ENCODE assay signal across 18 cellular contexts in the genomic region with DNA sequence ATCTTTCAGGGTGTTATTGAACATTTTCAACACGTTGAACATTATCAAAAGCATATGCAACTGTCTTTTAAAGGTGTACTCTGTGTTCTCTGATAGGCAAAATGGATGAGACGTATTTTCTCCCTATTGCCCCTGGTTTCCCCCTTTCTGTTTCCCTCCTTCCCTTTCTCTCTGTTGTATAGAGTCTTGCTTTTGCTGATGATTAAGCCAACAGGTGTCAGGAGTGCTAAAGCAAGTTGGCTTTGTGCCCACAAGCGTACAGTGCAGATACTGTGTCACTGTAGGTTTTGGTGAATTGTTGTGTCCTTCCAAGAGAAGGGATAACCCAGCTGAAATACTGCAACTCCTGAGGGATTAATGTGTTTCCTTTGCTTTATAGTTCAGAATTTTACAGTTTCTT.
A peak's percentile ranks its signal among the peaks of the same experiment; 100 is the strongest.
DNase-seq lines count a peak whose midpoint lies in the region; ATAC-seq, FAIRE-seq and TF ChIP-seq lines count a peak whose summit lies in the region.
"Had no signal": no experiment of that assay in that cellular context is flagged by ENCODE, and none has a peak within 500 bp of the region (broad histone marks: within the 10 kb centered on the region; RNA-seq: fewer than 3 reads in every experiment).

No MANE protein-coding gene starts in this region.

- H3K27me3 ChIP-seq in bronchial epithelial cell (ENCODE audit: control insufficient read depth, insufficient read depth, low read length): no peaks in the 10 kb centered on the region
- no peaks in the 10 kb centered on the region for H3K27me3 ChIP-seq in osteoblast (ENCODE audit: insufficient read depth, low read length)
- H3K27me3 ChIP-seq: BLaER1, esophagus squamous epithelium, hepatocyte, right lobe of liver, vagina had no signal

- H3K27ac Mint-ChIP-seq in nephron: peak overlapping the region; percentile 41 to 51 (median 48)
- H3K27ac Mint-ChIP-seq: activated naive CD8-positive, alpha-beta T cell had no signal

- H3K9me3 ChIP-seq in HEK293 (ENCODE audit: control insufficient read depth, insufficient read depth, low read depth, low read length): no peaks in the 10 kb centered on the region
- no peaks in the 10 kb centered on the region for H3K9me3 ChIP-seq in osteoblast (ENCODE audit: low read depth, low read length)
- H3K9me3 ChIP-seq: esophagus squamous epithelium, left ventricle myocardium inferior, right lobe of liver, vagina had no signal

- H3K79me2 ChIP-seq in osteoblast (ENCODE audit: insufficient read depth, low read length): peaks cover 4% of the 10 kb centered on the region

- H4K20me1 ChIP-seq in osteoblast (ENCODE audit: insufficient read depth, low read length): peaks cover 4% of the 10 kb centered on the region
- H4K20me1 ChIP-seq: BLaER1 had no signal

- ATAC-seq in GM21717 (IDR thresholded peaks at IDR 0.05; ENCODE audit: unreplicated experiment): no peak
- ATAC-seq: natural killer cell treated with Interleukin-12 subunit alpha and Interleukin-12 subunit beta and Interleukin-15 and Interleukin-18, amount 100 ng/mL, for 72 hours had no signal

- H3K27ac ChIP-seq in HEK293 (ENCODE audit: extremely low read depth, low read depth, low read length) (no peak overlapping the region), osteoblast (ENCODE audit: low read depth, low read length) (no peak overlapping the region)
- H3K27ac ChIP-seq: BLaER1, esophagus squamous epithelium, hepatocyte, left ventricle myocardium inferior, right lobe of liver, vagina, VCaP had no signal

- no peak overlapping the region for H3K4me3 Mint-ChIP-seq in nephron
- H3K4me3 Mint-ChIP-seq: activated naive CD8-positive, alpha-beta T cell; central memory CD8-positive, alpha-beta T cell; natural killer cell treated with Interleukin-12 subunit alpha and Interleukin-12 subunit beta and Interleukin-15 and Interleukin-18, amount 100 ng/mL, for 72 hours had no signal

- H3K4me2 ChIP-seq in osteoblast (ENCODE audit: insufficient read depth, low read length): no peak overlapping the region
- H3K4me2 ChIP-seq: BLaER1, hepatocyte had no signal

- H3K9me3 Mint-ChIP-seq in nephron: peaks cover 9% of the 10 kb centered on the region
- H3K9me3 Mint-ChIP-seq: central memory CD8-positive, alpha-beta T cell; natural killer cell treated with Interleukin-12 subunit alpha and Interleukin-12 subunit beta and Interleukin-15 and Interleukin-18, amount 100 ng/mL, for 72 hours had no signal

- H3K4me1 ChIP-seq in HEK293 (ENCODE audit: control insufficient read depth, insufficient read depth, low read length) (peaks cover 5% of the 10 kb centered on the region; the same call in 1 of the 2 replicates), osteoblast (ENCODE audit: insufficient read depth, low read length) (peaks cover 4% of the 10 kb centered on the region)
- H3K4me1 ChIP-seq: BLaER1, right lobe of liver had no signal

- DNase-seq in NCI-H1105 treated with DMSO at 0.1 percent for 48 hours (lab: John Stamatoyannopoulos, UW) (peak; percentile 96), bronchial epithelial cell (ENCODE audit: low read depth) (peak; percentile 37), osteoblast (ENCODE audit: insufficient read length, low spot score, missing footprints) (no peak), NCI-H1694 (lab: John Stamatoyannopoulos, UW) (no peak)
- DNase-seq: esophagus squamous epithelium, left ventricle myocardium inferior, OCI-M1, right lobe of liver had no signal

- no peak for FAIRE-seq in bronchial epithelial cell (lab: Jason Lieb, UNC)

- H3K4me1 Mint-ChIP-seq in nephron: peaks cover 22% of the 10 kb centered on the region

- CTCF ChIA-PET in HEK293 (lab: Yijun Ruan, JAX): no interaction called here

- H3K36me3 Mint-ChIP-seq in nephron (ENCODE audit: low read depth): peaks cover 19% of the 10 kb centered on the region

- H2AFZ ChIP-seq in osteoblast (ENCODE audit: low read length): no peak overlapping the region
- H2AFZ ChIP-seq: hepatocyte had no signal

- POLR2A ChIA-PET in HEK293 (lab: Yijun Ruan, JAX): no interaction called here

- TF ChIP-seq CTCF in HEK293 (tag by site-specific recombination; IDR thresholded peaks at IDR 0.05) (no peak), bronchial epithelial cell (IDR thresholded peaks at IDR 0.05; ENCODE audit: insufficient read depth, low read length, severe bottlenecking) (no peak), nephron (IDR thresholded peaks at IDR 0.05; ENCODE audit: unreplicated experiment in 3 of 3) (no peak), osteoblast (IDR thresholded peaks at IDR 0.05; ENCODE audit: extremely low read depth, low read depth, low read length) (no peak)

- no peak overlapping the region for H3K4me3 ChIP-seq in HEK293 (ENCODE audit: low read depth, low read length)
- no peak overlapping the region for H3K4me3 ChIP-seq in bronchial epithelial cell (ENCODE audit: low read depth, low read length)
- H3K4me3 ChIP-seq in osteoblast (ENCODE audit: insufficient read depth, low read length): no peak overlapping the region
- H3K4me3 ChIP-seq: BLaER1, esophagus squamous epithelium, hepatocyte, left ventricle myocardium inferior, right lobe of liver, vagina had no signal

- H3K27me3 Mint-ChIP-seq in nephron (ENCODE audit: low read depth): no peaks in the 10 kb centered on the region
- H3K27me3 Mint-ChIP-seq: activated naive CD8-positive, alpha-beta T cell; central memory CD8-positive, alpha-beta T cell; natural killer cell treated with Interleukin-12 subunit alpha and Interleukin-12 subunit beta and Interleukin-15 and Interleukin-18, amount 100 ng/mL, for 72 hours had no signal

- H3K36me3 ChIP-seq in HEK293 (ENCODE audit: control insufficient read depth in 2 of 2, insufficient read depth in 1 of 2, low read length in 2 of 2) (no peaks in the 10 kb centered on the region), bronchial epithelial cell (ENCODE audit: control insufficient read depth, insufficient read depth, low read length) (no peaks in the 10 kb centered on the region), osteoblast (ENCODE audit: insufficient read depth, low read length) (no peaks in the 10 kb centered on the region)
- H3K36me3 ChIP-seq: BLaER1, esophagus squamous epithelium, left ventricle myocardium inferior, right lobe of liver, vagina had no signal

TF ChIP-seq in HEK293, 187 proteins besides CTCF, POLR2A, EP300 and RAD21 (continues in another document):
- TF ChIP-seq ZSCAN23 (tag by site-specific recombination; IDR thresholded peaks at IDR 0.05) (no peak), ZNF354C (tag by site-specific recombination; IDR thresholded peaks at IDR 0.05; ENCODE audit: borderline replicate concordance, low read depth) (no peak), ZNF747 (tag by site-specific recombination; IDR thresholded peaks at IDR 0.05) (no peak), ZNF76 (tag by site-specific recombination; IDR thresholded peaks at IDR 0.05; ENCODE audit: borderline replicate concordance, low read depth) (no peak), ZNF157 (tag by site-specific recombination; IDR thresholded peaks at IDR 0.05) (no peak), ZBTB8A (tag by site-specific recombination; IDR thresholded peaks at IDR 0.05) (no peak), ZNF514 (tag by site-specific recombination; IDR thresholded peaks at IDR 0.05) (no peak), ZNF510 (tag by site-specific recombination; IDR thresholded peaks at IDR 0.05; ENCODE audit: insufficient replicate concordance) (no peak), ZNF544 (tag by site-specific recombination; IDR thresholded peaks at IDR 0.05) (no peak), SCRT2 (tag by site-specific recombination; IDR thresholded peaks at IDR 0.05) (peak; percentile 91), OSR2 (tag by site-specific recombination; IDR thresholded peaks at IDR 0.05) (no peak), ZNF791 (tag by site-specific recombination; IDR thresholded peaks at IDR 0.05) (no peak), SCRT1 (tag by site-specific recombination; IDR thresholded peaks at IDR 0.05; ENCODE audit: borderline replicate concordance) (0 out of 2 replicates have a peak, but pooled peaks have one; percentile 73), ZNF341 (tag by site-specific recombination; IDR thresholded peaks at IDR 0.05; ENCODE audit: low read depth) (no peak)
- TF ChIP-seq, protein P1, sequence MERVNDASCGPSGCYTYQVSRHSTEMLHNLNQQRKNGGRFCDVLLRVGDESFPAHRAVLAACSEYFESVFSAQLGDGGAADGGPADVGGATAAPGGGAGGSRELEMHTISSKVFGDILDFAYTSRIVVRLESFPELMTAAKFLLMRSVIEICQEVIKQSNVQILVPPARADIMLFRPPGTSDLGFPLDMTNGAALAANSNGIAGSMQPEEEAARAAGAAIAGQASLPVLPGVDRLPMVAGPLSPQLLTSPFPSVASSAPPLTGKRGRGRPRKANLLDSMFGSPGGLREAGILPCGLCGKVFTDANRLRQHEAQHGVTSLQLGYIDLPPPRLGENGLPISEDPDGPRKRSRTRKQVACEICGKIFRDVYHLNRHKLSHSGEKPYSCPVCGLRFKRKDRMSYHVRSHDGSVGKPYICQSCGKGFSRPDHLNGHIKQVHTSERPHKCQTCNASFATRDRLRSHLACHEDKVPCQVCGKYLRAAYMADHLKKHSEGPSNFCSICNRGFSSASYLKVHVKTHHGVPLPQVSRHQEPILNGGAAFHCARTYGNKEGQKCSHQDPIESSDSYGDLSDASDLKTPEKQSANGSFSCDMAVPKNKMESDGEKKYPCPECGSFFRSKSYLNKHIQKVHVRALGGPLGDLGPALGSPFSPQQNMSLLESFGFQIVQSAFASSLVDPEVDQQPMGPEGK (tag by site-specific recombination; IDR thresholded peaks at IDR 0.05): no peak
- TF ChIP-seq, protein P2, sequence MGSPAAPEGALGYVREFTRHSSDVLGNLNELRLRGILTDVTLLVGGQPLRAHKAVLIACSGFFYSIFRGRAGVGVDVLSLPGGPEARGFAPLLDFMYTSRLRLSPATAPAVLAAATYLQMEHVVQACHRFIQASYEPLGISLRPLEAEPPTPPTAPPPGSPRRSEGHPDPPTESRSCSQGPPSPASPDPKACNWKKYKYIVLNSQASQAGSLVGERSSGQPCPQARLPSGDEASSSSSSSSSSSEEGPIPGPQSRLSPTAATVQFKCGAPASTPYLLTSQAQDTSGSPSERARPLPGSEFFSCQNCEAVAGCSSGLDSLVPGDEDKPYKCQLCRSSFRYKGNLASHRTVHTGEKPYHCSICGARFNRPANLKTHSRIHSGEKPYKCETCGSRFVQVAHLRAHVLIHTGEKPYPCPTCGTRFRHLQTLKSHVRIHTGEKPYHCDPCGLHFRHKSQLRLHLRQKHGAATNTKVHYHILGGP (tag by site-specific recombination; IDR thresholded peaks at IDR 0.05): no peak

Comparison
In these comparisons a context has a peak if more than half of its experiments do, and no peak if none do; other contexts are left out.
1. DNase-seq: peak in NCI-H1105 treated with DMSO at 0.1 percent for 48 hours (single experiment) and bronchial epithelial cell (single experiment); none in osteoblast (single experiment) and NCI-H1694 (single experiment).